Comparison of ENCODE assay signal across 8 cellular contexts in the genomic region with DNA sequence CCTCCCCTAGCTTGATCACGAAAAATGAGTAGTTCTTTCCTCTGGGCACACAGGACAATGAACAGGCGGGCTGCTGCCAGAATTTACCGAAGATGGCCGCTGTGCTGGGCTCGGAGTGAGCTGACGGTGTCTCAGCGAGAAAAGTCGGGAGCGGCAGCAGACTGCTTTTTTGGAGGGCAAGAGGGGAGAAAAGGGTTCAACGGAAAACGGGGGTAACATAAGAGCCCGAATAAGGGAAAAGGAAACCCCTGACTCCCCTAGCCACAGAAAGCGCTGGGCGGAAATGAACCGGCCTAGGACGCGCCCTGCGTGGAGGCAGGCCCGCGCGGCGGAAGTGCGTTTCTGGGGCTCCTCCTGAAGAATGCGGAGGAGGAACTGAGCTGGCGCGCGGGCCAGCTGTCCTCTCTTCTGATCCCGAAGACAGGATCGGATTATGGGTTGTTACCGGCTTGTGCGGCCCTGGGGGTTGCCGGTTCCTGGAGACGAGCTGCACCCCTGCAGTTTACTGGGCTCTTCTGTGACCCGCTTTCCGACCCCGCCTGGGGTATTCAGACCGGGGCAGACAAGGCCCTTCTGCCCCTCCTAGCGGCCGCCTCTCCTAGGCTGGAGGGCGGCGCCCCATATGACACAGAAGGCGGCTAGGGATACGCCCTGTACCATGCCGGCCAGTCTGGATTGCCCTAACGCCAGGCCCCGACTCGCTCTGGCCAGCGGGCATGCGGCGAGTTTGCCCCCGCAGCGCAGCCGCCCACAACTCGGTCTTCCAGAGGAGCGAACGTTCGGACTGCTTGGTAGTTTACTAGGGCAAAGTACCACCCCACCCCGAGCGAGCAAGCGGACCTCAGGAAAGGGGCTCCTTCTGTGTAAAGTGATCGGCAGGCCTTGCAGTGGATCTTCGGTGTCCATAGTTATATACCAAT. TPM values are rescaled to one million over a fixed set of nuclear protein-coding genes. Genes with fewer than 3 reads are reported as not detected.
DNase-seq lines count a peak whose midpoint lies in the region; ATAC-seq and TF ChIP-seq lines count a peak whose summit lies in the region.

No MANE protein-coding gene starts in this region.

- peaks cover 12% of the 10 kb centered on the region for H3F3A ChIP-seq in PC-3 (ENCODE audit: low read length, unreplicated experiment)

- CTCF ChIA-PET in PC-3 (lab: Charles Lee), result interaction anchor here (0.6 to 1.4 kb wide), 2 partner anchors 27 to 39 kb away, joined by 3 to 4 read pairs; no protein-coding TSS in a partner anchor

- H3K27me3 Mint-ChIP-seq in activated T-cell treated with anti-CD3 and anti-CD28 coated beads, Interleukin-2, amount 50 U/mL, for 4 hours (ENCODE audit: low read depth), result no peaks in the 10 kb centered on the region
- no peaks in the 10 kb centered on the region for H3K27me3 Mint-ChIP-seq in naive B cell
- H3K27me3 Mint-ChIP-seq in stimulated activated memory B cell treated with anti-CD40 and anti-IgM and Interleukin-4, amounts not matched to agents 10 μg/mL and 1 μg/mL and 100 μg/mL, for 72 hours, result no peaks in the 10 kb centered on the region

- TF ChIP-seq CTCF in PC-3 (conservative IDR thresholded peaks at IDR 0.05; ENCODE audit: low read depth, low read length), result peak; percentile 41
- peak in 5 of 6 experiments; percentile 57 to 77 (median 72) for TF ChIP-seq CTCF in esophagus squamous epithelium (IDR thresholded peaks at IDR 0.05)

- H3K9ac ChIP-seq in HUES6 (ENCODE audit: low read length), result peak overlapping the region; percentile 98
- H3K9ac ChIP-seq in PC-3 (ENCODE audit: low read length), result peak overlapping the region; percentile 99

- peaks cover 64% of the 10 kb centered on the region for H3K4me1 Mint-ChIP-seq in activated T-cell treated with anti-CD3 and anti-CD28 coated beads, Interleukin-2, amount 50 U/mL, for 4 hours (ENCODE audit: low read depth)
- peaks cover 25 to 78% (median 35%) of the 10 kb centered on the region in 3 donors for H3K4me1 Mint-ChIP-seq in naive B cell
- H3K4me1 Mint-ChIP-seq in stimulated activated memory B cell treated with anti-CD40 and anti-IgM and Interleukin-4, amounts not matched to agents 10 μg/mL and 1 μg/mL and 100 μg/mL, for 72 hours, result peaks cover 43% of the 10 kb centered on the region

- H3K27ac Mint-ChIP-seq in naive B cell, result peak overlapping the region; percentile 99 to 100 (median 100)
- peak overlapping the region; percentile 100 for H3K27ac Mint-ChIP-seq in stimulated activated memory B cell treated with anti-CD40 and anti-IgM and Interleukin-4, amounts not matched to agents 10 μg/mL and 1 μg/mL and 100 μg/mL, for 72 hours

- POLR2A ChIA-PET in PC-3 (lab: Charles Lee; ENCODE audit: unreplicated experiment), result interaction anchor here (0.5 to 1.1 kb wide), 6 partner anchors 27 to 1588 kb away, joined by 3 to 9 read pairs (median 4); no protein-coding TSS in a partner anchor

- peak; percentile 61 for DNase-seq in DMS153 (lab: John Stamatoyannopoulos, UW)
- DNase-seq in PC-3, result peak; percentile 84
- DNase-seq in activated T-cell treated with anti-CD3 and anti-CD28 coated beads, Interleukin-2, amount 50 U/mL, for 4 hours, result peak; percentile 74
- peak; percentile 52 for DNase-seq in esophagus squamous epithelium (lab: John Stamatoyannopoulos, UW)
- DNase-seq in naive B cell, result peak; percentile 85

- ATAC-seq in GM21423 (IDR thresholded peaks at IDR 0.05; ENCODE audit: unreplicated experiment) (peak; percentile 88), PC-3 (peak; percentile 94), naive B cell (ENCODE audit: low read depth in 2 of 2) (peak; percentile 86 to 88)
- ATAC-seq in activated T-cell treated with anti-CD3 and anti-CD28 coated beads, Interleukin-2, amount 50 U/mL, for 4 hours, result peak; percentile 93 to 94
- ATAC-seq in stimulated activated memory B cell treated with anti-CD40 and anti-IgM and Interleukin-4, amounts not matched to agents 10 μg/mL and 1 μg/mL and 100 μg/mL, for 72 hours, result peak; percentile 98

- H3K9me3 ChIP-seq in HUES6 (ENCODE audit: control insufficient read depth, insufficient read depth, low read depth, low read length) (no peaks in the 10 kb centered on the region), PC-3 (ENCODE audit: low read length) (no peaks in the 10 kb centered on the region), esophagus squamous epithelium (no peaks in the 10 kb centered on the region)

- TSS peak; percentile 91 for BruUV-seq in PC-3 (replicated peaks; lab: Mats Ljungman, UMichigan)

- H3K4me1 ChIP-seq in HUES6 (ENCODE audit: control insufficient read depth, insufficient read depth, low read length) (peaks cover 52% of the 10 kb centered on the region), PC-3 (ENCODE audit: insufficient read depth, low read length) (peaks cover 63% of the 10 kb centered on the region), esophagus squamous epithelium (peaks cover 20 to 55% (median 46%) of the 10 kb centered on the region in 3 donors)

- H3K36me3 ChIP-seq in HUES6 (ENCODE audit: control insufficient read depth, insufficient read depth, low read length) (no peaks in the 10 kb centered on the region), PC-3 (ENCODE audit: low read depth, low read length) (no peaks in the 10 kb centered on the region; the same call in 1 of the 2 replicates), esophagus squamous epithelium (peaks cover 0 to 5% (median 0%) of the 10 kb centered on the region in 3 donors)

- H3K9me3 Mint-ChIP-seq in activated T-cell treated with anti-CD3 and anti-CD28 coated beads, Interleukin-2, amount 50 U/mL, for 4 hours, result no peaks in the 10 kb centered on the region
- no peaks in the 10 kb centered on the region for H3K9me3 Mint-ChIP-seq in naive B cell
- H3K9me3 Mint-ChIP-seq in stimulated activated memory B cell treated with anti-CD40 and anti-IgM and Interleukin-4, amounts not matched to agents 10 μg/mL and 1 μg/mL and 100 μg/mL, for 72 hours, result no peaks in the 10 kb centered on the region

- peak overlapping the region; percentile 94 for H3K4me2 ChIP-seq in PC-3 (ENCODE audit: low read length)

- peaks cover 4% of the 10 kb centered on the region for H3K36me3 Mint-ChIP-seq in activated T-cell treated with anti-CD3 and anti-CD28 coated beads, Interleukin-2, amount 50 U/mL, for 4 hours (ENCODE audit: insufficient read depth)
- H3K36me3 Mint-ChIP-seq in naive B cell, result no peaks in the 10 kb centered on the region
- H3K36me3 Mint-ChIP-seq in stimulated activated memory B cell treated with anti-CD40 and anti-IgM and Interleukin-4, amounts not matched to agents 10 μg/mL and 1 μg/mL and 100 μg/mL, for 72 hours, result no peaks in the 10 kb centered on the region

- 0% methylated on average over 37 to 43 of the region's 62 CpGs for WGBS in esophagus squamous epithelium, 2 donors

- no peaks in the 10 kb centered on the region for H3K9me2 ChIP-seq in PC-3 (replicated peaks; ENCODE audit: low read length)

- H2AFZ ChIP-seq in PC-3 (ENCODE audit: low read length), result peak overlapping the region; percentile 83

- no peaks in the 10 kb centered on the region for H3K27me3 ChIP-seq in HUES6 (ENCODE audit: control insufficient read depth, insufficient read depth, low read length)
- H3K27me3 ChIP-seq in PC-3 (ENCODE audit: low read length), result no peaks in the 10 kb centered on the region
- no peaks in the 10 kb centered on the region for H3K27me3 ChIP-seq in esophagus squamous epithelium

- H3K27ac ChIP-seq in HUES6 (ENCODE audit: low read depth, low read length) (peak overlapping the region; percentile 97), PC-3 (ENCODE audit: low read length) (peak overlapping the region; percentile 93), esophagus squamous epithelium (peak overlapping the region; percentile 95 to 99 (median 98))

- intact Hi-C loops in PC-3 (cut with micrococcal nuclease) (loop anchor here (2.0 to 10.0 kb wide), 4 partner anchors 19 to 353 kb away; no protein-coding TSS in a partner anchor), esophagus squamous epithelium (cut with DNase I) (loop anchor here (10.0 kb wide), 1 partner anchor 541 kb away; the partner anchor contains the start of gene PUS7)

- H4K20me1 ChIP-seq in PC-3 (ENCODE audit: low read length), result no peaks in the 10 kb centered on the region; the same call in 1 of the 2 replicates

- peak overlapping the region; percentile 83 for H3K4me3 ChIP-seq in HUES6 (ENCODE audit: low read depth, low read length)
- H3K4me3 ChIP-seq in PC-3 (ENCODE audit: low read length), result peak overlapping the region; percentile 81
- H3K4me3 ChIP-seq in esophagus squamous epithelium, result peak overlapping the region; percentile 46 to 79 (median 69)

- TF ChIP-seq POLR2A in esophagus squamous epithelium (IDR thresholded peaks at IDR 0.05), result peak in 3 of 4 donors; percentile 52 to 91 (median 79)

- peaks cover 26% of the 10 kb centered on the region for H3K79me2 ChIP-seq in PC-3 (ENCODE audit: low read length)

- H3K4me3 Mint-ChIP-seq in activated T-cell treated with anti-CD3 and anti-CD28 coated beads, Interleukin-2, amount 50 U/mL, for 4 hours, result peak overlapping the region; percentile 99
- peak overlapping the region; percentile 95 to 100 (median 99) for H3K4me3 Mint-ChIP-seq in naive B cell
- H3K4me3 Mint-ChIP-seq in stimulated activated memory B cell treated with anti-CD40 and anti-IgM and Interleukin-4, amounts not matched to agents 10 μg/mL and 1 μg/mL and 100 μg/mL, for 72 hours, result peak overlapping the region; percentile 100

RNA-seq across cellular contexts. Expression of gene KMT2E, which starts 30.1 kb away (rescaled TPM):
- total RNA-seq in PC-3 (2014; rRNA removed) (21.8 and 27.4 TPM in 2 replicates), esophagus squamous epithelium (10 to 100 TPM; 37.2 to 80.5 (median 54.4) TPM)
- total RNA-seq in activated T-cell treated with anti-CD3 and anti-CD28 coated beads, Interleukin-2, amount 50 U/mL, for 4 hours, result 10 to 100 TPM; 49.2 to 71.8 (median 67.4) TPM
- 100 to 1,000 TPM; 165 to 343 (median 213) TPM for polyA plus RNA-seq in naive B cell (ENCODE audit: low read depth in 6 of 6)

Comparison
In these comparisons a context has a peak if more than half of its experiments do, and no peak if none do; other contexts are left out.
1. Peak in every context shown above with its lines: DNase-seq, ATAC-seq, H3K4me3 ChIP-seq and H3K27ac ChIP-seq.